Comparison of ENCODE assay signal across 1 cellular context in the genomic region with DNA sequence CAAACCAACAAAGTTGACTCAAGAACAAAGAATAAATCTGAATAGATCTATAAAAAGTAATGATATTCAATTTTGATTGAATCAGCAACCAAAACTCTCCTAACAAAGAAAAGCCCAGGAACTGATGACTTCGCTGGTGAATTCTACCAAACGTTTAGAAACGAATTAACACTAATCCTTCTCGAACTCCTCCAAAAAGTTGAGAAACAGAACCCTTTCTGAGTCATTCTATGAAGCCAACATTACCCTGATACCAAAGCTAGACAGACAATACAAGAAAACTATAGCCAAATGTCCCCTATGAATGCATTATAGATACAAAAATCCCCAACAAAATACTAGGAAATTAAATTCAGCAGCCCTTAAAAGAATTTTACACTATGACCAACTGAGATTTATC. TPM values are rescaled to one million over a fixed set of nuclear protein-coding genes. Genes with fewer than 3 reads are reported as not detected.
"Had no signal": no experiment of that assay in that cellular context is flagged by ENCODE, and none has a peak within 500 bp of the region (broad histone marks: within the 10 kb centered on the region; RNA-seq: fewer than 3 reads in every experiment).

No MANE protein-coding gene starts in this region.

RNA-seq across cellular contexts. Expression of a gene that starts 17.0 kb away (rescaled TPM):
- total RNA-seq: kidney epithelial cell had no signal
